ENCODE assay signal across 1 cellular context in genomic region chr20:5430670-5431069, GRCh38.
TF ChIP-seq lines count a peak whose summit lies in the region.

No MANE protein-coding gene starts in this region.

TF ChIP-seq in GM23338, 12 proteins besides CTCF, POLR2A, EP300 and RAD21 (continued from another document):
- TF ChIP-seq, protein P1, sequence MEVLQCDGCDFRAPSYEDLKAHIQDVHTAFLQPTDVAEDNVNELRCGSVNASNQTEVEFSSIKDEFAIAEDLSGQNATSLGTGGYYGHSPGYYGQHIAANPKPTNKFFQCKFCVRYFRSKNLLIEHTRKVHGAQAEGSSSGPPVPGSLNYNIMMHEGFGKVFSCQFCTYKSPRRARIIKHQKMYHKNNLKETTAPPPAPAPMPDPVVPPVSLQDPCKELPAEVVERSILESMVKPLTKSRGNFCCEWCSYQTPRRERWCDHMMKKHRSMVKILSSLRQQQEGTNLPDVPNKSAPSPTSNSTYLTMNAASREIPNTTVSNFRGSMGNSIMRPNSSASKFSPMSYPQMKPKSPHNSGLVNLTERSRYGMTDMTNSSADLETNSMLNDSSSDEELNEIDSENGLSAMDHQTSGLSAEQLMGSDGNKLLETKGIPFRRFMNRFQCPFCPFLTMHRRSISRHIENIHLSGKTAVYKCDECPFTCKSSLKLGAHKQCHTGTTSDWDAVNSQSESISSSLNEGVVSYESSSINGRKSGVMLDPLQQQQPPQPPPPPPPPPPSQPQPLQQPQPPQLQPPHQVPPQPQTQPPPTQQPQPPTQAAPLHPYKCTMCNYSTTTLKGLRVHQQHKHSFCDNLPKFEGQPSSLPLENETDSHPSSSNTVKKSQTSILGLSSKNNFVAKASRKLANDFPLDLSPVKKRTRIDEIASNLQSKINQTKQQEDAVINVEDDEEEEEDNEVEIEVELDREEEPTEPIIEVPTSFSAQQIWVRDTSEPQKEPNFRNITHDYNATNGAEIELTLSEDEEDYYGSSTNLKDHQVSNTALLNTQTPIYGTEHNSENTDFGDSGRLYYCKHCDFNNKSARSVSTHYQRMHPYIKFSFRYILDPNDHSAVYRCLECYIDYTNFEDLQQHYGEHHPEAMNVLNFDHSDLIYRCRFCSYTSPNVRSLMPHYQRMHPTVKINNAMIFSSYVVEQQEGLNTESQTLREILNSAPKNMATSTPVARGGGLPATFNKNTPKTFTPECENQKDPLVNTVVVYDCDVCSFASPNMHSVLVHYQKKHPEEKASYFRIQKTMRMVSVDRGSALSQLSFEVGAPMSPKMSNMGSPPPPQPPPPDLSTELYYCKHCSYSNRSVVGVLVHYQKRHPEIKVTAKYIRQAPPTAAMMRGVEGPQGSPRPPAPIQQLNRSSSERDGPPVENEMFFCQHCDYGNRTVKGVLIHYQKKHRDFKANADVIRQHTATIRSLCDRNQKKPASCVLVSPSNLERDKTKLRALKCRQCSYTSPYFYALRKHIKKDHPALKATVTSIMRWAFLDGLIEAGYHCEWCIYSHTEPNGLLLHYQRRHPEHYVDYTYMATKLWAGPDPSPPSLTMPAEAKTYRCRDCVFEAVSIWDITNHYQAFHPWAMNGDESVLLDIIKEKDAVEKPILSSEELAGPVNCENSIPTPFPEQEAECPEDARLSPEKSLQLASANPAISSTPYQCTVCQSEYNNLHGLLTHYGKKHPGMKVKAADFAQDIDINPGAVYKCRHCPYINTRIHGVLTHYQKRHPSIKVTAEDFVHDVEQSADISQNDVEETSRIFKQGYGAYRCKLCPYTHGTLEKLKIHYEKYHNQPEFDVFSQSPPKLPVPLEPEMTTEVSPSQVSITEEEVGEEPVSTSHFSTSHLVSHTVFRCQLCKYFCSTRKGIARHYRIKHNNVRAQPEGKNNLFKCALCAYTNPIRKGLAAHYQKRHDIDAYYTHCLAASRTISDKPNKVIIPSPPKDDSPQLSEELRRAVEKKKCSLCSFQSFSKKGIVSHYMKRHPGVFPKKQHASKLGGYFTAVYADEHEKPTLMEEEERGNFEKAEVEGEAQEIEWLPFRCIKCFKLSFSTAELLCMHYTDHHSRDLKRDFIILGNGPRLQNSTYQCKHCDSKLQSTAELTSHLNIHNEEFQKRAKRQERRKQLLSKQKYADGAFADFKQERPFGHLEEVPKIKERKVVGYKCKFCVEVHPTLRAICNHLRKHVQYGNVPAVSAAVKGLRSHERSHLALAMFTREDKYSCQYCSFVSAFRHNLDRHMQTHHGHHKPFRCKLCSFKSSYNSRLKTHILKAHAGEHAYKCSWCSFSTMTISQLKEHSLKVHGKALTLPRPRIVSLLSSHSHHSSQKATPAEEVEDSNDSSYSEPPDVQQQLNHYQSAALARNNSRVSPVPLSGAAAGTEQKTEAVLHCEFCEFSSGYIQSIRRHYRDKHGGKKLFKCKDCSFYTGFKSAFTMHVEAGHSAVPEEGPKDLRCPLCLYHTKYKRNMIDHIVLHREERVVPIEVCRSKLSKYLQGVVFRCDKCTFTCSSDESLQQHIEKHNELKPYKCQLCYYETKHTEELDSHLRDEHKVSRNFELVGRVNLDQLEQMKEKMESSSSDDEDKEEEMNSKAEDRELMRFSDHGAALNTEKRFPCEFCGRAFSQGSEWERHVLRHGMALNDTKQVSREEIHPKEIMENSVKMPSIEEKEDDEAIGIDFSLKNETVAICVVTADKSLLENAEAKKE (CRISPR knock-in tag; IDR thresholded peaks at IDR 0.05) = no peak
TF ChIP-seq in GM23338: peak in this region for 0.
